Comparison of ENCODE assay signal across 11 cellular contexts in genomic region chr1:3473381-3473844, GRCh38. TPM values are rescaled to one million over a fixed set of nuclear protein-coding genes. Genes with fewer than 3 reads are reported as not detected.
DNase-seq lines count a peak whose midpoint lies in the region; ATAC-seq lines count a peak whose summit lies in the region.
"Had no signal": no experiment of that assay in that cellular context is flagged by ENCODE, and none has a peak within 500 bp of the region (broad histone marks: within the 10 kb centered on the region; RNA-seq: fewer than 3 reads in every experiment).

No MANE protein-coding gene starts in this region.

- no peak overlapping the region for H3K4ac ChIP-seq in mesenchymal stem cell (ENCODE audit: low read depth in 1 of 2, low read length in 2 of 2)

- no peak overlapping the region for H4K8ac ChIP-seq in mesenchymal stem cell (ENCODE audit: low read length)

- ATAC-seq in HG03432 (IDR thresholded peaks at IDR 0.05; ENCODE audit: unreplicated experiment), result no peak
- no peak for ATAC-seq in HG02763 (IDR thresholded peaks at IDR 0.05; ENCODE audit: unreplicated experiment)
- ATAC-seq: GM23338 had no signal

- no peak overlapping the region for H3K23ac ChIP-seq in mesenchymal stem cell (ENCODE audit: low read length in 2 of 2)

- no peak overlapping the region for H2BK15ac ChIP-seq in mesenchymal stem cell (ENCODE audit: low read depth, poor library complexity, severe bottlenecking)

- no peak overlapping the region for H3K18ac ChIP-seq in mesenchymal stem cell (ENCODE audit: low read depth in 1 of 2, low read length in 2 of 2)

- no peak overlapping the region for H3K4me3 ChIP-seq in mesenchymal stem cell (ENCODE audit: insufficient read depth in 1 of 2, low read depth in 1 of 2, low read length in 2 of 2)
- H3K4me3 ChIP-seq: GM23338 had no signal

- H2BK5ac ChIP-seq in mesenchymal stem cell (ENCODE audit: low read depth, low read length, poor library complexity, severe bottlenecking), result no peak overlapping the region

- H3K36me3 ChIP-seq in mesenchymal stem cell (ENCODE audit: control insufficient read depth in 1 of 2, insufficient read depth in 2 of 2, low read depth in 1 of 2, low read length in 2 of 2), result no peaks in the 10 kb centered on the region

- peak; percentile 80 for DNase-seq in ACHN
- DNase-seq in HS-5 (ENCODE audit: low read depth), result peak; percentile 24
- DNase-seq in brain pericyte (ENCODE audit: low read depth, low spot score), result peak; percentile 97
- DNase-seq in mesenchymal stem cell, result no peak
- no peak for DNase-seq in NCI-H748 treated with DMSO at 0.1 percent for 48 hours (lab: John Stamatoyannopoulos, UW)
- DNase-seq in amniotic stem cell (lab: John Stamatoyannopoulos, UW), result no peak
- DNase-seq: activated CD4-positive, alpha-beta memory T cell treated with anti-CD3 and anti-CD28 coated beads for 36 hours; NCI-H1092 treated with DMSO at 0.1 percent for 48 hours had no signal

- H3K9me3 ChIP-seq in mesenchymal stem cell (ENCODE audit: control insufficient read depth, low read length), result no peaks in the 10 kb centered on the region

- peaks cover 47% of the 10 kb centered on the region for H3K4me1 ChIP-seq in mesenchymal stem cell (ENCODE audit: control insufficient read depth, insufficient read depth, low read depth, low read length)

- no peak overlapping the region for H3K9ac ChIP-seq in mesenchymal stem cell (ENCODE audit: low read length)

- H3K14ac ChIP-seq in mesenchymal stem cell (ENCODE audit: low read length in 2 of 2), result no peak overlapping the region

- 91% methylated on average over 20 of the region's 20 CpGs for WGBS in mesenchymal stem cell

- no peak overlapping the region for H2BK12ac ChIP-seq in mesenchymal stem cell (ENCODE audit: low read length in 2 of 2)

- H3K27me3 ChIP-seq in mesenchymal stem cell (ENCODE audit: control insufficient read depth in 1 of 2, insufficient read depth in 1 of 2, low read length in 2 of 2), result peaks cover 0 to 44% of the 10 kb centered on the region in 2 experiments

- no peak overlapping the region for H2BK120ac ChIP-seq in mesenchymal stem cell (ENCODE audit: low read depth, low read length)

- peak overlapping the region; percentile 11 for H2AFZ ChIP-seq in mesenchymal stem cell (ENCODE audit: low read depth, low read length)
- H2AFZ ChIP-seq: GM23338 had no signal

- H3K4me2 ChIP-seq in mesenchymal stem cell (ENCODE audit: low read length, poor library complexity, severe bottlenecking), result peak overlapping the region; percentile 24
- H3K4me2 ChIP-seq: GM23338 had no signal

- in situ Hi-C loops in ACHN (cut with HindIII; ENCODE audit: low pct_ligation_motif_present, low pct_unique_long_range_greater_than_20kb, low sequenced_read_pairs), result no loop called here

- peak overlapping the region; percentile 7 for H3K27ac ChIP-seq in mesenchymal stem cell (ENCODE audit: low read length, poor library complexity, severe bottlenecking)

- no peak overlapping the region for H4K91ac ChIP-seq in mesenchymal stem cell (ENCODE audit: low read length)

- no peak overlapping the region for H2AK5ac ChIP-seq in mesenchymal stem cell (ENCODE audit: low read length, severe bottlenecking)

- no peaks in the 10 kb centered on the region for H3K79me1 ChIP-seq in mesenchymal stem cell (replicated peaks; ENCODE audit: low read length, poor library complexity, severe bottlenecking)

RNA-seq across cellular contexts. Expression of gene ARHGEF16, which starts 18.9 kb away (rescaled TPM):
- 0.73 TPM for polyA plus RNA-seq in mesenchymal stem cell (2013, experiment 1 of 2)
- 0.49 TPM for polyA plus RNA-seq in mesenchymal stem cell (2013, experiment 2 of 2)

Comparison
In these comparisons a context has a peak if more than half of its experiments do, and no peak if none do; other contexts are left out.
1. DNase-seq: peak in ACHN (single experiment), HS-5 (single experiment) and brain pericyte (single experiment); none in mesenchymal stem cell (single experiment), NCI-H748 treated with DMSO at 0.1 percent for 48 hours (single experiment) and amniotic stem cell (single experiment).